1 cellular context compared by ENCODE assay signal in the genomic region with DNA sequence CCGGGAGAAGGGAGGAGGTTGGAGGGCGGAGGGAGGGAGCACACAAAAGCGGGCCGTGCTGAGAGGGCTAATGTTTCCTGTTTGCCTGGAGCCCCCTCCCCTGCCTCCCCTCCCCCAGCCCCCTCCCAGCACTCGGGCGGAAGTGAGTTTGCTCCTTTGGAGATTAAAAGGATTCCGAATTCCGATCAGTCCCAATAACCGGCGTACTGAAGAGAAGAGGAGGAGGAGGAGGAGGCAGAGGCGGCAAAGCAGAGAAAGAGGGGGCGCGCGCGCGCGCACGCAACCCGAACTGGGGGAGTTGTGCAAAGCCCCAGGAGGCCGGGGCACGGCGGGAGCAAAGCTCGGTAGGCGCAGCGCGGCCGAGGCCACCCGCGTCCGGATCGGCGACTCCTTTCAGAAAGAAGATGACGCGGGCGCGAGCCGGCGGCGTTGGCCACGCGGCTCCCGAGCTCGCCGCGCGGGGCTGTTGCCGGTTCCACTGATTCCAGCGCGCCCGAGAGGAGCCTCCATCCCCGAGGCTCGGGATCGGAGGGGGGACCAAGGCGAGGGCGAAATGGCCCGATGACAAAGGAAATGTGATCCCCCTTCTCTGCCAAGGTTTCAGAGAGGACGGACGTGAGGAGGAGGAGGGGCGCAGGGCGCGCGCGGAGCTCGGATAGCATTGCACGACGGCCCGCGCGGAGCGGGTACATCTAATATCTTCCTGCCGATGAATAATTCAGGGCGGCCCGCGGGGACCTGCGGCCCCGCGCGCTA.
TF ChIP-seq lines count a peak whose summit lies in the region.

No MANE protein-coding gene starts in this region.

TF ChIP-seq in HepG2, 621 proteins besides CTCF, POLR2A, EP300 and RAD21 (continued from another document and continues in another):
- TF ChIP-seq, protein P1, sequence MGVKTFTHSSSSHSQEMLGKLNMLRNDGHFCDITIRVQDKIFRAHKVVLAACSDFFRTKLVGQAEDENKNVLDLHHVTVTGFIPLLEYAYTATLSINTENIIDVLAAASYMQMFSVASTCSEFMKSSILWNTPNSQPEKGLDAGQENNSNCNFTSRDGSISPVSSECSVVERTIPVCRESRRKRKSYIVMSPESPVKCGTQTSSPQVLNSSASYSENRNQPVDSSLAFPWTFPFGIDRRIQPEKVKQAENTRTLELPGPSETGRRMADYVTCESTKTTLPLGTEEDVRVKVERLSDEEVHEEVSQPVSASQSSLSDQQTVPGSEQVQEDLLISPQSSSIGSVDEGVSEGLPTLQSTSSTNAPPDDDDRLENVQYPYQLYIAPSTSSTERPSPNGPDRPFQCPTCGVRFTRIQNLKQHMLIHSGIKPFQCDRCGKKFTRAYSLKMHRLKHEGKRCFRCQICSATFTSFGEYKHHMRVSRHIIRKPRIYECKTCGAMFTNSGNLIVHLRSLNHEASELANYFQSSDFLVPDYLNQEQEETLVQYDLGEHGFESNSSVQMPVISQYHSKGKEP (CRISPR knock-in tag; IDR thresholded peaks at IDR 0.05) = 0 out of 2 replicates have a peak, but pooled peaks have one; percentile 34
- TF ChIP-seq MAF1 (CRISPR knock-in tag; IDR thresholded peaks at IDR 0.05; ENCODE audit: borderline replicate concordance) (no peak), MEF2D (CRISPR knock-in tag; IDR thresholded peaks at IDR 0.05) (peak; percentile 30; the same call in 1 of the 2 replicates), ZNF776 (CRISPR knock-in tag; IDR thresholded peaks at IDR 0.05) (no peak), SP1 (IDR thresholded peaks at IDR 0.05) (no peak), SP1 (CRISPR knock-in tag; IDR thresholded peaks at IDR 0.05) (no peak), ZNF10 (CRISPR knock-in tag; IDR thresholded peaks at IDR 0.05; ENCODE audit: borderline replicate concordance, low read depth) (no peak), CEBPG (CRISPR knock-in tag; IDR thresholded peaks at IDR 0.05) (peak; percentile 53; the same call in 1 of the 2 replicates), RXRB (CRISPR knock-in tag; IDR thresholded peaks at IDR 0.05; ENCODE audit: borderline replicate concordance) (peak; percentile 22; the same call in 1 of the 2 replicates), RCOR2 (CRISPR knock-in tag; IDR thresholded peaks at IDR 0.05) (no peak), HNF4A (CRISPR knock-in tag; IDR thresholded peaks at IDR 0.05) (no peak), ZSCAN20 (CRISPR knock-in tag; IDR thresholded peaks at IDR 0.05; ENCODE audit: borderline replicate concordance) (no peak), KAT8 (CRISPR knock-in tag; IDR thresholded peaks at IDR 0.05) (0 out of 2 replicates have a peak, but pooled peaks have one; percentile 48), ZNF282 (IDR thresholded peaks at IDR 0.05; ENCODE audit: partially characterized antibody) (no peak), ZNF292 (CRISPR knock-in tag; IDR thresholded peaks at IDR 0.05; ENCODE audit: borderline replicate concordance, low read depth) (no peak), HDAC2 (CRISPR knock-in tag; IDR thresholded peaks at IDR 0.05) (peak; percentile 46; the same call in 1 of the 2 replicates), ZNF207 (IDR thresholded peaks at IDR 0.05; ENCODE audit: borderline replicate concordance) (no peak), GZF1 (CRISPR knock-in tag; IDR thresholded peaks at IDR 0.05) (peak; percentile 72; the same call in 1 of the 2 replicates), SPEN (CRISPR knock-in tag; IDR thresholded peaks at IDR 0.05; ENCODE audit: low read depth) (no peak; the same call in none of the 2 replicates), ISL2 (CRISPR knock-in tag; IDR thresholded peaks at IDR 0.05) (no peak), LCORL (IDR thresholded peaks at IDR 0.05) (no peak), LCORL (CRISPR knock-in tag; IDR thresholded peaks at IDR 0.05) (no peak), ZNF761 (CRISPR knock-in tag; conservative IDR thresholded peaks at IDR 0.05) (no peak), FOXP1 (IDR thresholded peaks at IDR 0.05) (no peak), FOXP1 (CRISPR knock-in tag; IDR thresholded peaks at IDR 0.05) (0 out of 2 replicates have a peak, but pooled peaks have one; percentile 6)
- TF ChIP-seq, protein P2, sequence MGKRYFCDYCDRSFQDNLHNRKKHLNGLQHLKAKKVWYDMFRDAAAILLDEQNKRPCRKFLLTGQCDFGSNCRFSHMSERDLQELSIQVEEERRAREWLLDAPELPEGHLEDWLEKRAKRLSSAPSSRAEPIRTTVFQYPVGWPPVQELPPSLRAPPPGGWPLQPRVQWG (CRISPR knock-in tag; IDR thresholded peaks at IDR 0.05; ENCODE audit: borderline replicate concordance, low read depth) = no peak
- TF ChIP-seq, protein P3, sequence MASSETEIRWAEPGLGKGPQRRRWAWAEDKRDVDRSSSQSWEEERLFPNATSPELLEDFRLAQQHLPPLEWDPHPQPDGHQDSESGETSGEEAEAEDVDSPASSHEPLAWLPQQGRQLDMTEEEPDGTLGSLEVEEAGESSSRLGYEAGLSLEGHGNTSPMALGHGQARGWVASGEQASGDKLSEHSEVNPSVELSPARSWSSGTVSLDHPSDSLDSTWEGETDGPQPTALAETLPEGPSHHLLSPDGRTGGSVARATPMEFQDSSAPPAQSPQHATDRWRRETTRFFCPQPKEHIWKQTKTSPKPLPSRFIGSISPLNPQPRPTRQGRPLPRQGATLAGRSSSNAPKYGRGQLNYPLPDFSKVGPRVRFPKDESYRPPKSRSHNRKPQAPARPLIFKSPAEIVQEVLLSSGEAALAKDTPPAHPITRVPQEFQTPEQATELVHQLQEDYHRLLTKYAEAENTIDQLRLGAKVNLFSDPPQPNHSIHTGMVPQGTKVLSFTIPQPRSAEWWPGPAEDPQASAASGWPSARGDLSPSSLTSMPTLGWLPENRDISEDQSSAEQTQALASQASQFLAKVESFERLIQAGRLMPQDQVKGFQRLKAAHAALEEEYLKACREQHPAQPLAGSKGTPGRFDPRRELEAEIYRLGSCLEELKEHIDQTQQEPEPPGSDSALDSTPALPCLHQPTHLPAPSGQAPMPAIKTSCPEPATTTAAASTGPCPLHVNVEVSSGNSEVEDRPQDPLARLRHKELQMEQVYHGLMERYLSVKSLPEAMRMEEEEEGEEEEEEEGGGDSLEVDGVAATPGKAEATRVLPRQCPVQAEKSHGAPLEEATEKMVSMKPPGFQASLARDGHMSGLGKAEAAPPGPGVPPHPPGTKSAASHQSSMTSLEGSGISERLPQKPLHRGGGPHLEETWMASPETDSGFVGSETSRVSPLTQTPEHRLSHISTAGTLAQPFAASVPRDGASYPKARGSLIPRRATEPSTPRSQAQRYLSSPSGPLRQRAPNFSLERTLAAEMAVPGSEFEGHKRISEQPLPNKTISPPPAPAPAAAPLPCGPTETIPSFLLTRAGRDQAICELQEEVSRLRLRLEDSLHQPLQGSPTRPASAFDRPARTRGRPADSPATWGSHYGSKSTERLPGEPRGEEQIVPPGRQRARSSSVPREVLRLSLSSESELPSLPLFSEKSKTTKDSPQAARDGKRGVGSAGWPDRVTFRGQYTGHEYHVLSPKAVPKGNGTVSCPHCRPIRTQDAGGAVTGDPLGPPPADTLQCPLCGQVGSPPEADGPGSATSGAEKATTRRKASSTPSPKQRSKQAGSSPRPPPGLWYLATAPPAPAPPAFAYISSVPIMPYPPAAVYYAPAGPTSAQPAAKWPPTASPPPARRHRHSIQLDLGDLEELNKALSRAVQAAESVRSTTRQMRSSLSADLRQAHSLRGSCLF (CRISPR knock-in tag; IDR thresholded peaks at IDR 0.05; ENCODE audit: borderline replicate concordance) = no peak
- TF ChIP-seq, protein P4, sequence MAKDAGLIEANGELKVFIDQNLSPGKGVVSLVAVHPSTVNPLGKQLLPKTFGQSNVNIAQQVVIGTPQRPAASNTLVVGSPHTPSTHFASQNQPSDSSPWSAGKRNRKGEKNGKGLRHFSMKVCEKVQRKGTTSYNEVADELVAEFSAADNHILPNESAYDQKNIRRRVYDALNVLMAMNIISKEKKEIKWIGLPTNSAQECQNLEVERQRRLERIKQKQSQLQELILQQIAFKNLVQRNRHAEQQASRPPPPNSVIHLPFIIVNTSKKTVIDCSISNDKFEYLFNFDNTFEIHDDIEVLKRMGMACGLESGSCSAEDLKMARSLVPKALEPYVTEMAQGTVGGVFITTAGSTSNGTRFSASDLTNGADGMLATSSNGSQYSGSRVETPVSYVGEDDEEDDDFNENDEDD (CRISPR knock-in tag; IDR thresholded peaks at IDR 0.05; ENCODE audit: borderline replicate concordance) = no peak
- TF ChIP-seq, protein P5, sequence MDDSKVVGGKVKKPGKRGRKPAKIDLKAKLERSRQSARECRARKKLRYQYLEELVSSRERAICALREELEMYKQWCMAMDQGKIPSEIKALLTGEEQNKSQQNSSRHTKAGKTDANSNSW (CRISPR knock-in tag; IDR thresholded peaks at IDR 0.05; ENCODE audit: borderline replicate concordance) = no peak
- TF ChIP-seq, protein P6, sequence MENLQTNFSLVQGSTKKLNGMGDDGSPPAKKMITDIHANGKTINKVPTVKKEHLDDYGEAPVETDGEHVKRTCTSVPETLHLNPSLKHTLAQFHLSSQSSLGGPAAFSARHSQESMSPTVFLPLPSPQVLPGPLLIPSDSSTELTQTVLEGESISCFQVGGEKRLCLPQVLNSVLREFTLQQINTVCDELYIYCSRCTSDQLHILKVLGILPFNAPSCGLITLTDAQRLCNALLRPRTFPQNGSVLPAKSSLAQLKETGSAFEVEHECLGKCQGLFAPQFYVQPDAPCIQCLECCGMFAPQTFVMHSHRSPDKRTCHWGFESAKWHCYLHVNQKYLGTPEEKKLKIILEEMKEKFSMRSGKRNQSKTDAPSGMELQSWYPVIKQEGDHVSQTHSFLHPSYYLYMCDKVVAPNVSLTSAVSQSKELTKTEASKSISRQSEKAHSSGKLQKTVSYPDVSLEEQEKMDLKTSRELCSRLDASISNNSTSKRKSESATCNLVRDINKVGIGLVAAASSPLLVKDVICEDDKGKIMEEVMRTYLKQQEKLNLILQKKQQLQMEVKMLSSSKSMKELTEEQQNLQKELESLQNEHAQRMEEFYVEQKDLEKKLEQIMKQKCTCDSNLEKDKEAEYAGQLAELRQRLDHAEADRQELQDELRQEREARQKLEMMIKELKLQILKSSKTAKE (CRISPR knock-in tag; IDR thresholded peaks at IDR 0.05; ENCODE audit: borderline replicate concordance) = peak; percentile 50; the same call in 1 of the 2 replicates
- TF ChIP-seq, protein P7, sequence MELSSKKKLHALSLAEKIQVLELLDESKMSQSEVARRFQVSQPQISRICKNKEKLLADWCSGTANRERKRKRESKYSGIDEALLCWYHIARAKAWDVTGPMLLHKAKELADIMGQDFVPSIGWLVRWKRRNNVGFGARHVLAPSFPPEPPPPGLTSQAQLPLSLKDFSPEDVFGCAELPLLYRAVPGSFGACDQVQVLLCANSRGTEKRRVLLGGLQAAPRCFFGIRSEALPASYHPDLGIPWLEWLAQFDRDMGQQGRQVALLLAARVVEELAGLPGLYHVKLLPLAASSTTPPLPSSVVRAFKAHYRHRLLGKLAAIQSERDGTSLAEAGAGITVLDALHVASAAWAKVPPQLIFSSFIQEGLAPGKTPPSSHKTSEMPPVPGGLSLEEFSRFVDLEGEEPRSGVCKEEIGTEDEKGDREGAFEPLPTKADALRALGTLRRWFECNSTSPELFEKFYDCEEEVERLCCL (CRISPR knock-in tag; IDR thresholded peaks at IDR 0.05; ENCODE audit: borderline replicate concordance) = no peak
- TF ChIP-seq, protein P8, sequence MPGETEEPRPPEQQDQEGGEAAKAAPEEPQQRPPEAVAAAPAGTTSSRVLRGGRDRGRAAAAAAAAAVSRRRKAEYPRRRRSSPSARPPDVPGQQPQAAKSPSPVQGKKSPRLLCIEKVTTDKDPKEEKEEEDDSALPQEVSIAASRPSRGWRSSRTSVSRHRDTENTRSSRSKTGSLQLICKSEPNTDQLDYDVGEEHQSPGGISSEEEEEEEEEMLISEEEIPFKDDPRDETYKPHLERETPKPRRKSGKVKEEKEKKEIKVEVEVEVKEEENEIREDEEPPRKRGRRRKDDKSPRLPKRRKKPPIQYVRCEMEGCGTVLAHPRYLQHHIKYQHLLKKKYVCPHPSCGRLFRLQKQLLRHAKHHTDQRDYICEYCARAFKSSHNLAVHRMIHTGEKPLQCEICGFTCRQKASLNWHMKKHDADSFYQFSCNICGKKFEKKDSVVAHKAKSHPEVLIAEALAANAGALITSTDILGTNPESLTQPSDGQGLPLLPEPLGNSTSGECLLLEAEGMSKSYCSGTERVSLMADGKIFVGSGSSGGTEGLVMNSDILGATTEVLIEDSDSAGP (CRISPR knock-in tag; IDR thresholded peaks at IDR 0.05; ENCODE audit: borderline replicate concordance) = peak; percentile 39; the same call in 1 of the 2 replicates
- TF ChIP-seq, protein P9, sequence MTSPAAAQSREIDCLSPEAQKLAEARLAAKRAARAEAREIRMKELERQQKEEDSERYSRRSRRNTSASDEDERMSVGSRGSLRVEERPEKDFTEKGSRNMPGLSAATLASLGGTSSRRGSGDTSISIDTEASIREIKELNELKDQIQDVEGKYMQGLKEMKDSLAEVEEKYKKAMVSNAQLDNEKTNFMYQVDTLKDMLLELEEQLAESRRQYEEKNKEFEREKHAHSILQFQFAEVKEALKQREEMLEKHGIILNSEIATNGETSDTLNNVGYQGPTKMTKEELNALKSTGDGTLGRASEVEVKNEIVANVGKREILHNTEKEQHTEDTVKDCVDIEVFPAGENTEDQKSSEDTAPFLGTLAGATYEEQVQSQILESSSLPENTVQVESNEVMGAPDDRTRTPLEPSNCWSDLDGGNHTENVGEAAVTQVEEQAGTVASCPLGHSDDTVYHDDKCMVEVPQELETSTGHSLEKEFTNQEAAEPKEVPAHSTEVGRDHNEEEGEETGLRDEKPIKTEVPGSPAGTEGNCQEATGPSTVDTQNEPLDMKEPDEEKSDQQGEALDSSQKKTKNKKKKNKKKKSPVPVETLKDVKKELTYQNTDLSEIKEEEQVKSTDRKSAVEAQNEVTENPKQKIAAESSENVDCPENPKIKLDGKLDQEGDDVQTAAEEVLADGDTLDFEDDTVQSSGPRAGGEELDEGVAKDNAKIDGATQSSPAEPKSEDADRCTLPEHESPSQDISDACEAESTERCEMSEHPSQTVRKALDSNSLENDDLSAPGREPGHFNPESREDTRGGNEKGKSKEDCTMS (CRISPR knock-in tag; conservative IDR thresholded peaks at IDR 0.05) = no peak
- TF ChIP-seq, protein P10, sequence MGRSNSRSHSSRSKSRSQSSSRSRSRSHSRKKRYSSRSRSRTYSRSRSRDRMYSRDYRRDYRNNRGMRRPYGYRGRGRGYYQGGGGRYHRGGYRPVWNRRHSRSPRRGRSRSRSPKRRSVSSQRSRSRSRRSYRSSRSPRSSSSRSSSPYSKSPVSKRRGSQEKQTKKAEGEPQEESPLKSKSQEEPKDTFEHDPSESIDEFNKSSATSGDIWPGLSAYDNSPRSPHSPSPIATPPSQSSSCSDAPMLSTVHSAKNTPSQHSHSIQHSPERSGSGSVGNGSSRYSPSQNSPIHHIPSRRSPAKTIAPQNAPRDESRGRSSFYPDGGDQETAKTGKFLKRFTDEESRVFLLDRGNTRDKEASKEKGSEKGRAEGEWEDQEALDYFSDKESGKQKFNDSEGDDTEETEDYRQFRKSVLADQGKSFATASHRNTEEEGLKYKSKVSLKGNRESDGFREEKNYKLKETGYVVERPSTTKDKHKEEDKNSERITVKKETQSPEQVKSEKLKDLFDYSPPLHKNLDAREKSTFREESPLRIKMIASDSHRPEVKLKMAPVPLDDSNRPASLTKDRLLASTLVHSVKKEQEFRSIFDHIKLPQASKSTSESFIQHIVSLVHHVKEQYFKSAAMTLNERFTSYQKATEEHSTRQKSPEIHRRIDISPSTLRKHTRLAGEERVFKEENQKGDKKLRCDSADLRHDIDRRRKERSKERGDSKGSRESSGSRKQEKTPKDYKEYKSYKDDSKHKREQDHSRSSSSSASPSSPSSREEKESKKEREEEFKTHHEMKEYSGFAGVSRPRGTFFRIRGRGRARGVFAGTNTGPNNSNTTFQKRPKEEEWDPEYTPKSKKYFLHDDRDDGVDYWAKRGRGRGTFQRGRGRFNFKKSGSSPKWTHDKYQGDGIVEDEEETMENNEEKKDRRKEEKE (IDR thresholded peaks at IDR 0.05) = no peak
